ENCODE assay signal across 22 cellular contexts in genomic region chr2:54668711-54669110, GRCh38. TPM values are rescaled to one million over a fixed set of nuclear protein-coding genes. Genes with fewer than 3 reads are reported as not detected.
DNase-seq lines count a peak whose midpoint lies in the region; ATAC-seq and TF ChIP-seq lines count a peak whose summit lies in the region.
"Had no signal": no experiment of that assay in that cellular context is flagged by ENCODE, and none has a peak within 500 bp of the region (broad histone marks: within the 10 kb centered on the region; RNA-seq: fewer than 3 reads in every experiment).

No MANE protein-coding gene starts in this region.

- intact Hi-C loops in MCF 10A (cut with micrococcal nuclease) (no loop called here), mammary epithelial cell (cut with micrococcal nuclease) (no loop called here), psoas muscle (cut with DNase I) (loop anchor here in 1 of 2 donors (10.0 kb wide), 1 partner anchor 166 kb away; no protein-coding TSS in a partner anchor)
- intact Hi-C loops in activated CD4-positive, alpha-beta memory T cell treated with anti-CD3 and anti-CD28 coated beads for 36 hours (cut with micrococcal nuclease): no loop called here

- H3K27me3 ChIP-seq in mammary epithelial cell (ENCODE audit: insufficient read depth, low read length) (no peaks in the 10 kb centered on the region), psoas muscle (ENCODE audit: insufficient read depth in 3 of 3, low read length in 2 of 3) (no peaks in the 10 kb centered on the region)
- H3K27me3 ChIP-seq: BE2C, body of pancreas had no signal

- peak overlapping the region; percentile 81 for H3K27ac Mint-ChIP-seq in MCF 10A (ENCODE audit: low read depth, unreplicated experiment)
- no peak overlapping the region for H3K27ac Mint-ChIP-seq in activated CD4-positive, alpha-beta memory T cell treated with anti-CD3 and anti-CD28 coated beads for 36 hours
- H3K27ac Mint-ChIP-seq: activated naive CD8-positive, alpha-beta T cell treated with anti-CD3 and anti-CD28 coated beads for 36 hours had no signal

- WGBS in mammary epithelial cell (ENCODE audit: low coverage, missing lambda C conversion rate): 89% methylated on average over 4 of the region's 5 CpGs
- WGBS in psoas muscle, 3 donors: 94 to 99% (median 95%) methylated on average over 5 of the region's 5 CpGs
- 84% methylated on average over 5 of the region's 5 CpGs for whole genome bisulfite sequencing in urinary bladder

- H3K9me3 ChIP-seq in mammary epithelial cell (replicated peaks; ENCODE audit: insufficient read depth, low read length): no peaks in the 10 kb centered on the region
- no peaks in the 10 kb centered on the region for H3K9me3 ChIP-seq in psoas muscle
- H3K9me3 ChIP-seq: BE2C, body of pancreas, SK-N-SH had no signal

- ATAC-seq in psoas muscle: no peak
- ATAC-seq in HG02938 (IDR thresholded peaks at IDR 0.05; ENCODE audit: unreplicated experiment): no peak
- ATAC-seq: body of pancreas; naive thymus-derived CD8-positive, alpha-beta T cell had no signal

- no peak overlapping the region for H3K4me2 ChIP-seq in mammary epithelial cell (ENCODE audit: insufficient read depth, low read depth, low read length)
- H3K4me2 ChIP-seq: SK-N-SH had no signal

- H2AFZ ChIP-seq in mammary epithelial cell (ENCODE audit: low read depth, low read length): no peak overlapping the region

- H3K27ac ChIP-seq in mammary epithelial cell (ENCODE audit: insufficient read depth, low read depth, low read length) (no peak overlapping the region), cingulate gyrus (ENCODE audit: low read depth, low read length) (peak overlapping the region; percentile 20), psoas muscle (peak overlapping the region; percentile 18), urinary bladder (ENCODE audit: low read depth) (peak overlapping the region; percentile 51)
- H3K27ac ChIP-seq: WERI-Rb-1 had no signal

- TSS peak; percentile 78 for BruUV-seq in MCF 10A (replicated peaks; lab: Mats Ljungman, UMichigan)
- BruUV-seq in mammary epithelial cell (replicated peaks; lab: Mats Ljungman, UMichigan): no TSS peak

- dilution Hi-C loops in mammary epithelial cell (cut with HindIII; ENCODE audit: low sequenced_read_pairs): no loop called here

- H3K27me3 Mint-ChIP-seq in MCF 10A (ENCODE audit: insufficient read depth, unreplicated experiment): no peaks in the 10 kb centered on the region
- peaks cover 5% of the 10 kb centered on the region for H3K27me3 Mint-ChIP-seq in activated CD4-positive, alpha-beta memory T cell treated with anti-CD3 and anti-CD28 coated beads for 36 hours
- H3K27me3 Mint-ChIP-seq: activated naive CD8-positive, alpha-beta T cell treated with anti-CD3 and anti-CD28 coated beads for 36 hours; naive thymus-derived CD8-positive, alpha-beta T cell had no signal

- no peak overlapping the region for H3K4me3 Mint-ChIP-seq in MCF 10A (ENCODE audit: unreplicated experiment)
- no peak overlapping the region for H3K4me3 Mint-ChIP-seq in activated CD4-positive, alpha-beta memory T cell treated with anti-CD3 and anti-CD28 coated beads for 36 hours
- H3K4me3 Mint-ChIP-seq: activated naive CD8-positive, alpha-beta T cell treated with anti-CD3 and anti-CD28 coated beads for 36 hours; naive thymus-derived CD8-positive, alpha-beta T cell had no signal

- TF ChIP-seq CTCF in MCF 10A (IDR thresholded peaks at IDR 0.05; ENCODE audit: unreplicated experiment) (no peak), mammary epithelial cell (conservative IDR thresholded peaks at IDR 0.05 in 1 of 2, IDR thresholded peaks at IDR 0.05 in 1 of 2; ENCODE audit: extremely low read depth in 1 of 2, insufficient read depth in 1 of 2, low read depth in 1 of 2, low read length in 2 of 2) (no peak), psoas muscle (IDR thresholded peaks at IDR 0.05) (no peak)

- peaks cover 1% of the 10 kb centered on the region for H3K79me2 ChIP-seq in mammary epithelial cell (ENCODE audit: insufficient read depth, low read length)

- POLR2A ChIA-PET in MCF 10A (lab: Yijun Ruan, JAX): interaction anchor here (0.6 to 0.7 kb wide), 2 partner anchors 110 to 291 kb away, joined by 3 to 5 read pairs; no protein-coding TSS in a partner anchor
- POLR2A ChIA-PET in activated CD4-positive, alpha-beta memory T cell treated with anti-CD3 and anti-CD28 coated beads for 36 hours (lab: Charles Lee): no interaction called here

- H3K9ac ChIP-seq in mammary epithelial cell (ENCODE audit: insufficient read depth, low read length): no peak overlapping the region
- H3K9ac ChIP-seq: SK-N-SH had no signal

- H3K4me1 ChIP-seq in mammary epithelial cell (ENCODE audit: insufficient read depth, low read length) (peaks cover 38% of the 10 kb centered on the region), psoas muscle (peaks cover 44% of the 10 kb centered on the region), urinary bladder (ENCODE audit: insufficient read depth) (no peaks in the 10 kb centered on the region)

- H3K36me3 ChIP-seq in mammary epithelial cell (ENCODE audit: insufficient read depth, low read length) (peaks cover 25% of the 10 kb centered on the region), psoas muscle (ENCODE audit: insufficient read depth in 1 of 2, low read depth in 1 of 2) (peaks cover 3 to 60% of the 10 kb centered on the region in 2 donors), urinary bladder (ENCODE audit: insufficient read depth) (no peaks in the 10 kb centered on the region)

- no peaks in the 10 kb centered on the region for H4K20me1 ChIP-seq in mammary epithelial cell (ENCODE audit: insufficient read depth, low read length)

- DNase-seq in MCF 10A (ENCODE audit: unreplicated experiment) (no peak), mammary epithelial cell (no peak), psoas muscle (no peak), NCI-H446 treated with DMSO at 0.1 percent for 48 hours (lab: John Stamatoyannopoulos, UW) (no peak)
- DNase-seq in activated CD4-positive, alpha-beta memory T cell treated with anti-CD3 and anti-CD28 coated beads for 36 hours: no peak
- DNase-seq: 8988T; activated CD4-positive, alpha-beta T cell treated with anti-CD3 and anti-CD28 coated beads, Interleukin-2, amount 50 U/mL, for 1 hour; activated CD8-positive, alpha-beta memory T cell treated with anti-CD3 and anti-CD28 coated beads, Interleukin-2, amount 50 U/mL, for 48 hours; activated naive CD8-positive, alpha-beta T cell treated with anti-CD3 and anti-CD28 coated beads for 36 hours; BE2C; COR-L47; naive thymus-derived CD8-positive, alpha-beta T cell; NCI-H1092 treated with DMSO at 0.1 percent for 48 hours; NCI-H2029 treated with DMSO at 0.1 percent for 48 hours; RPMI8226; SK-N-SH; stimulated activated CD4-positive, alpha-beta T cell treated with anti-CD3 and anti-CD28 coated beads, Interleukin-15, amount 100 ng/mL, for 24 hours; WERI-Rb-1 had no signal

- H3K36me3 Mint-ChIP-seq in MCF 10A (ENCODE audit: insufficient read depth, unreplicated experiment): peaks cover 73% of the 10 kb centered on the region
- peaks cover 36% of the 10 kb centered on the region for H3K36me3 Mint-ChIP-seq in activated CD4-positive, alpha-beta memory T cell treated with anti-CD3 and anti-CD28 coated beads for 36 hours

- H3K4me3 ChIP-seq in mammary epithelial cell (replicated peaks in 1 of 3; ENCODE audit: insufficient read depth in 1 of 3, low read depth in 2 of 3, low read length in 3 of 3): no peak overlapping the region
- H3K4me3 ChIP-seq in psoas muscle: no peak overlapping the region
- H3K4me3 ChIP-seq in urinary bladder (ENCODE audit: low read depth, low read length): no peak overlapping the region
- H3K4me3 ChIP-seq: body of pancreas had no signal

- H3K4me1 Mint-ChIP-seq in MCF 10A (ENCODE audit: insufficient read depth, unreplicated experiment): peaks cover 46% of the 10 kb centered on the region
- peaks cover 11% of the 10 kb centered on the region for H3K4me1 Mint-ChIP-seq in activated CD4-positive, alpha-beta memory T cell treated with anti-CD3 and anti-CD28 coated beads for 36 hours (ENCODE audit: low read depth)

- CTCF ChIA-PET in MCF 10A (lab: Yijun Ruan, JAX): interaction anchor here (0.6 kb wide), 2 partner anchors 11 to 544 kb away, joined by 3 to 4 read pairs; no protein-coding TSS in a partner anchor
- CTCF ChIA-PET in mammary epithelial cell (lab: Charles Lee; ENCODE audit: low non-redundant PET): no interaction called here
- CTCF ChIA-PET in activated CD4-positive, alpha-beta memory T cell treated with anti-CD3 and anti-CD28 coated beads for 36 hours (lab: Charles Lee): interaction anchor here (7.1 kb wide), 1 partner anchor 39 kb away, joined by 228 read pairs; no protein-coding TSS in a partner anchor

- in situ Hi-C loops in mammary epithelial cell (cut with MboI; ENCODE audit: low sequenced_read_pairs in 2 of 2): no loop called here

- no peaks in the 10 kb centered on the region for H3K9me3 Mint-ChIP-seq in MCF 10A (ENCODE audit: unreplicated experiment)
- no peaks in the 10 kb centered on the region for H3K9me3 Mint-ChIP-seq in activated CD4-positive, alpha-beta memory T cell treated with anti-CD3 and anti-CD28 coated beads for 36 hours
- H3K9me3 Mint-ChIP-seq: activated naive CD8-positive, alpha-beta T cell treated with anti-CD3 and anti-CD28 coated beads for 36 hours; naive thymus-derived CD8-positive, alpha-beta T cell had no signal

RNA-seq across cellular contexts. Expression of gene EML6, which starts 54.8 kb away (rescaled TPM):
- total RNA-seq in MCF 10A (2022) (0.77 and 1.7 TPM in 2 replicates), mammary epithelial cell (under 1 TPM; 0.83 to 0.94 TPM), psoas muscle (1 to 10 TPM; 1.0 to 8.0 (median 3.2) TPM), urinary bladder (3.9 TPM)
- polyA plus RNA-seq in mammary epithelial cell (0.37 TPM), psoas muscle (1 to 10 TPM in 2 of 3 donors, under 1 TPM in 1; 0.38 to 9.3 (median 2.5) TPM), urinary bladder (1.4 TPM)
- polyA minus RNA-seq in mammary epithelial cell: not detected
- total RNA-seq in activated CD4-positive, alpha-beta memory T cell treated with anti-CD3 and anti-CD28 coated beads for 36 hours: under 1 TPM; 0.46 to 0.50 TPM
